In the genomic region with DNA sequence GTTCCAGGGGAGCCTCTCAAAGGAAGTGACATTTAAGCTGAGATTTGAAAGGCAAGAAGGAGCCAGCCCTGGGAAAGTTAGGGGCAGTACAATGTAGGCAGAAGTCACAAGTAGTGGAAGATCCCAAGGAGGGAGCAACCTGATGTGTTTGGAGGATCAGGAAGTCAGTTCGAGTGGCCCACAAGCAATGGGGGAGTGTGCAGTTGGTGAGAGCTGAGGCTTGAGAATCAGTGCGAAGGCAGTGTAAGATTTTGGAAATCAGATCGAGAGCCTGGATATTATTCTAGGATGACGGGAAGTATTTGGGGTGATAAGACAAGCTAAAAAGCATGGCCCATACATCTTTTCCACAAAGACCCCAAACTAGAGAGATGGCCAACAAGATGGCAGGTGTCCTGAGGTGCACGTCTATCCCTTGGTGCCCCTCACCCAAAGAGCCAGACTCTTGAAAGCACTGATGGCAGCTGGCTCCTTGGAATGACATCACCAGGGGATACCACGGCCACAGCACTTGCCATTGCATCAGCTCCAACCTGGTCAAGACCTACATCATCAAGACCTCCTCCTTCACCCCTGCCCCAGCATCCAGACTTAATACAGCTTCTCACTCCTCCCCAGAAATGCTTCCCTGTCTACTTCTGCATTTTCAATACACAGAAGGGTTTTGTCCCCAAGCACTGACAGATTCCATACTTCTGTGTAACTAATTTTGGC, we compare ENCODE assay signal across 1 cellular context.
TF ChIP-seq lines count a peak whose summit lies in the region.

No MANE protein-coding gene starts in this region.

TF ChIP-seq in GM12878, 131 proteins besides CTCF, POLR2A, EP300 and RAD21 (continued from another document):
- TF ChIP-seq, protein P1, sequence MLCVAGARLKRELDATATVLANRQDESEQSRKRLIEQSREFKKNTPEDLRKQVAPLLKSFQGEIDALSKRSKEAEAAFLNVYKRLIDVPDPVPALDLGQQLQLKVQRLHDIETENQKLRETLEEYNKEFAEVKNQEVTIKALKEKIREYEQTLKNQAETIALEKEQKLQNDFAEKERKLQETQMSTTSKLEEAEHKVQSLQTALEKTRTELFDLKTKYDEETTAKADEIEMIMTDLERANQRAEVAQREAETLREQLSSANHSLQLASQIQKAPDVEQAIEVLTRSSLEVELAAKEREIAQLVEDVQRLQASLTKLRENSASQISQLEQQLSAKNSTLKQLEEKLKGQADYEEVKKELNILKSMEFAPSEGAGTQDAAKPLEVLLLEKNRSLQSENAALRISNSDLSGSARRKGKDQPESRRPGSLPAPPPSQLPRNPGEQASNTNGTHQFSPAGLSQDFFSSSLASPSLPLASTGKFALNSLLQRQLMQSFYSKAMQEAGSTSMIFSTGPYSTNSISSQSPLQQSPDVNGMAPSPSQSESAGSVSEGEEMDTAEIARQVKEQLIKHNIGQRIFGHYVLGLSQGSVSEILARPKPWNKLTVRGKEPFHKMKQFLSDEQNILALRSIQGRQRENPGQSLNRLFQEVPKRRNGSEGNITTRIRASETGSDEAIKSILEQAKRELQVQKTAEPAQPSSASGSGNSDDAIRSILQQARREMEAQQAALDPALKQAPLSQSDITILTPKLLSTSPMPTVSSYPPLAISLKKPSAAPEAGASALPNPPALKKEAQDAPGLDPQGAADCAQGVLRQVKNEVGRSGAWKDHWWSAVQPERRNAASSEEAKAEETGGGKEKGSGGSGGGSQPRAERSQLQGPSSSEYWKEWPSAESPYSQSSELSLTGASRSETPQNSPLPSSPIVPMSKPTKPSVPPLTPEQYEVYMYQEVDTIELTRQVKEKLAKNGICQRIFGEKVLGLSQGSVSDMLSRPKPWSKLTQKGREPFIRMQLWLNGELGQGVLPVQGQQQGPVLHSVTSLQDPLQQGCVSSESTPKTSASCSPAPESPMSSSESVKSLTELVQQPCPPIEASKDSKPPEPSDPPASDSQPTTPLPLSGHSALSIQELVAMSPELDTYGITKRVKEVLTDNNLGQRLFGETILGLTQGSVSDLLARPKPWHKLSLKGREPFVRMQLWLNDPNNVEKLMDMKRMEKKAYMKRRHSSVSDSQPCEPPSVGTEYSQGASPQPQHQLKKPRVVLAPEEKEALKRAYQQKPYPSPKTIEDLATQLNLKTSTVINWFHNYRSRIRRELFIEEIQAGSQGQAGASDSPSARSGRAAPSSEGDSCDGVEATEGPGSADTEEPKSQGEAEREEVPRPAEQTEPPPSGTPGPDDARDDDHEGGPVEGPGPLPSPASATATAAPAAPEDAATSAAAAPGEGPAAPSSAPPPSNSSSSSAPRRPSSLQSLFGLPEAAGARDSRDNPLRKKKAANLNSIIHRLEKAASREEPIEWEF (IDR thresholded peaks at IDR 0.05; ENCODE audit: insufficient replicate concordance, low read depth, low read length): no peak
- TF ChIP-seq JUNB (IDR thresholded peaks at IDR 0.05) (0 out of 2 replicates have a peak, but pooled peaks have one; percentile 20), BACH1 (IDR thresholded peaks at IDR 0.05; ENCODE audit: borderline replicate concordance) (0 out of 2 replicates have a peak, but pooled peaks have one; percentile 28), RUNX3 (IDR thresholded peaks at IDR 0.05; ENCODE audit: low read length) (no peak), PAX8 (IDR thresholded peaks at IDR 0.05) (0 out of 2 replicates have a peak, but pooled peaks have one; percentile 57)
- TF ChIP-seq, protein P2, sequence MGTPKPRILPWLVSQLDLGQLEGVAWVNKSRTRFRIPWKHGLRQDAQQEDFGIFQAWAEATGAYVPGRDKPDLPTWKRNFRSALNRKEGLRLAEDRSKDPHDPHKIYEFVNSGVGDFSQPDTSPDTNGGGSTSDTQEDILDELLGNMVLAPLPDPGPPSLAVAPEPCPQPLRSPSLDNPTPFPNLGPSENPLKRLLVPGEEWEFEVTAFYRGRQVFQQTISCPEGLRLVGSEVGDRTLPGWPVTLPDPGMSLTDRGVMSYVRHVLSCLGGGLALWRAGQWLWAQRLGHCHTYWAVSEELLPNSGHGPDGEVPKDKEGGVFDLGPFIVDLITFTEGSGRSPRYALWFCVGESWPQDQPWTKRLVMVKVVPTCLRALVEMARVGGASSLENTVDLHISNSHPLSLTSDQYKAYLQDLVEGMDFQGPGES (IDR thresholded peaks at IDR 0.05): no peak
- TF ChIP-seq, protein P3, sequence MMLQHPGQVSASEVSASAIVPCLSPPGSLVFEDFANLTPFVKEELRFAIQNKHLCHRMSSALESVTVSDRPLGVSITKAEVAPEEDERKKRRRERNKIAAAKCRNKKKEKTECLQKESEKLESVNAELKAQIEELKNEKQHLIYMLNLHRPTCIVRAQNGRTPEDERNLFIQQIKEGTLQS (IDR thresholded peaks at IDR 0.05; ENCODE audit: borderline replicate concordance, extremely low read depth, low read depth, low read length): no peak
